Comparison of ENCODE assay signal across 17 cellular contexts in genomic region chr10:14502451-14502850, GRCh38.
"Had no signal": no experiment of that assay in that cellular context is flagged by ENCODE, and none has a peak within 500 bp of the region (broad histone marks: within the 10 kb centered on the region; RNA-seq: fewer than 3 reads in every experiment).

No MANE protein-coding gene starts in this region.

- H3K4me1 Mint-ChIP-seq: mesothelial cell of epicardium had no signal

- H3K27me3 Mint-ChIP-seq: activated CD4-positive, alpha-beta T cell treated with anti-CD3 and anti-CD28 coated beads for 36 hours; activated T-cell treated with anti-CD3 and anti-CD28 coated beads, Interleukin-2, amount 50 U/mL, for 24 hours had no signal

- H3K4me3 Mint-ChIP-seq: activated CD4-positive, alpha-beta memory T cell treated with anti-CD3 and anti-CD28 coated beads, Interleukin-2, amount 10 ng/mL, durations not matched to agents 7 days and 5 days; activated CD4-positive, alpha-beta T cell treated with anti-CD3 and anti-CD28 coated beads for 36 hours; activated T-cell treated with anti-CD3 and anti-CD28 coated beads, Interleukin-2, amount 50 U/mL, for 24 hours; dendritic cell treated with granulocyte-macrophage colony-stimulating factor and Interleukin-4, amounts not matched to agents 40 ng/mL and 50 ng/mL, for 4 days; mesothelial cell of epicardium; T-helper 1 cell treated with Interleukin-12 subunit alpha and Interleukin-12 subunit beta and Interleukin-4 antibody, amounts not matched to agents 30 μg/mL and 1 μg/mL, for 36 hours had no signal

- H3K27me3 ChIP-seq: heart left ventricle, spleen, thyroid gland had no signal

- H3K36me3 ChIP-seq: heart left ventricle, lower lobe of right lung, spleen, thyroid gland had no signal

- H3K27ac Mint-ChIP-seq: activated CD4-positive, alpha-beta memory T cell treated with anti-CD3 and anti-CD28 coated beads, Interleukin-2, amount 10 ng/mL, durations not matched to agents 7 days and 5 days; activated CD4-positive, alpha-beta T cell treated with anti-CD3 and anti-CD28 coated beads for 36 hours; activated naive CD4-positive, alpha-beta T cell treated with anti-CD3 and anti-CD28 coated beads, Interleukin-2, amount 50 U/mL, for 72 hours; activated T-cell treated with anti-CD3 and anti-CD28 coated beads, Interleukin-2, amount 50 U/mL, for 24 hours; dendritic cell treated with granulocyte-macrophage colony-stimulating factor and Interleukin-4, amounts not matched to agents 40 ng/mL and 50 ng/mL, for 4 days; mesothelial cell of epicardium; T-helper 1 cell treated with Interleukin-12 subunit alpha and Interleukin-12 subunit beta and Interleukin-4 antibody, amounts not matched to agents 30 μg/mL and 1 μg/mL, for 36 hours had no signal

- H3K4me1 ChIP-seq: lower lobe of right lung had no signal

- H3K4me3 ChIP-seq: heart left ventricle, lower lobe of right lung, spleen, thyroid gland had no signal

- ATAC-seq: activated CD4-positive, alpha-beta T cell treated with anti-CD3 and anti-CD28 coated beads for 36 hours; activated naive CD4-positive, alpha-beta T cell treated with anti-CD3 and anti-CD28 coated beads, Interleukin-2, amount 50 U/mL, for 72 hours; heart left ventricle; left colon; lower lobe of right lung; sciatic nerve had no signal

- H3K36me3 Mint-ChIP-seq: mesothelial cell of epicardium had no signal

- H3K9me3 Mint-ChIP-seq: activated CD4-positive, alpha-beta memory T cell treated with anti-CD3 and anti-CD28 coated beads, Interleukin-2, amount 10 ng/mL, durations not matched to agents 7 days and 5 days; activated T-cell treated with anti-CD3 and anti-CD28 coated beads, Interleukin-2, amount 50 U/mL, for 24 hours; dendritic cell treated with granulocyte-macrophage colony-stimulating factor and Interleukin-4, amounts not matched to agents 40 ng/mL and 50 ng/mL, for 4 days; mesothelial cell of epicardium; T-helper 1 cell treated with Interleukin-12 subunit alpha and Interleukin-12 subunit beta and Interleukin-4 antibody, amounts not matched to agents 30 μg/mL and 1 μg/mL, for 36 hours had no signal

- DNase-seq: activated CD4-positive, alpha-beta memory T cell treated with anti-CD3 and anti-CD28 coated beads, Interleukin-2, amount 10 ng/mL, durations not matched to agents 7 days and 5 days; activated CD4-positive, alpha-beta T cell treated with anti-CD3 and anti-CD28 coated beads for 36 hours; activated effector memory CD4-positive, alpha-beta T cell treated with Interleukin-2 at 50 U/mL for 16 hours; activated T-cell treated with anti-CD3 and anti-CD28 coated beads, Interleukin-2, amount 50 U/mL, for 24 hours; amygdala; effector memory CD4-positive, alpha-beta T cell; foreskin melanocyte; heart left ventricle; left colon; lower lobe of right lung; spleen; thyroid gland had no signal

- H3K9me3 ChIP-seq: heart left ventricle, lower lobe of right lung, spleen, thyroid gland had no signal

- H3K27ac ChIP-seq: heart left ventricle, lower lobe of right lung, spleen, thyroid gland had no signal
